Comparison of ENCODE assay signal across 1 cellular context in the genomic region with DNA sequence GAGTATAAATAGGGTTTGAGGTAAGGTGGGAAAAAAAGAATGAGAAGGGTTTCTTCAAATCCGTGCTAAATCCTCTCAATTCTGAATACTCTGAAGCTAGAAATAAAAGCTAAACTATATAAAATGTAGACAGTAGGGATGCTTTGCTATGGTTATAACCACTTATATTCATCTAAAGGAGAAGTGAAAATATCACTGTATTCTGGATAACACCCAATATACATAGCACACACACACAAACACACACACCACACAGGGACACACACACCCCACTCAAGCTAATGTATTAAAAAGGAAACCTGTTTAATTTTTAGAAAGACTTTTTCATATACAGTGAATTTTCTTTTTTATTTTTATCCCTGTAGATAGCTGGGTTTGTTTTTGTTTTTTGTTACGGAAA.
TF ChIP-seq lines count a peak whose summit lies in the region.

No MANE protein-coding gene starts in this region.

TF ChIP-seq in K562, 482 proteins besides CTCF, POLR2A, EP300 and RAD21 (continued from another document):
- TF ChIP-seq HNRNPK (IDR thresholded peaks at IDR 0.05; ENCODE audit: low read depth, low read length, poor library complexity, severe bottlenecking) (no peak), MAZ (CRISPR knock-in tag; conservative IDR thresholded peaks at IDR 0.05 in 1 of 2, IDR thresholded peaks at IDR 0.05 in 1 of 2) (no peak)
TF ChIP-seq in K562: peak in this region for 0.
